Comparison of ENCODE assay signal across 21 cellular contexts in the genomic region with DNA sequence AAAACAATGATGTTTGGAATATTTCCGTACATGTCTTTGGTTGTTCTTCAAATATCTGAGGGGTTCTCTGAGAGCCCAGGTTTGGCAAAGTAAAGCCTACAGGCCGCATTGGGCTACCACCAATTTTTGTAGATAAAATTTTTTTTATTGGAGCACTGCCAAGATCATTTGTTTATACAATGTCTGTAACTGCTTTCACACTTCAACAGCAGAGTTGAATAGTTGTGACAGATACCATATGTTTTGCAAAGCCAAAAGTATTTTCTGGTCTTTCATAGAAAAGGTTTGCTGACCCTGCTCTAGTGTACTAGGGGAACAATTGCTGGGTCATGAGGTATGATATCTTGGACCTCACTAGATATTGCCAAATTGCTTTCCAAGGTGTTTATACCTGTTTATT. TPM values are rescaled to one million over a fixed set of nuclear protein-coding genes. Genes with fewer than 3 reads are reported as not detected.
DNase-seq lines count a peak whose midpoint lies in the region; ATAC-seq and TF ChIP-seq lines count a peak whose summit lies in the region.
"Had no signal": no experiment of that assay in that cellular context is flagged by ENCODE, and none has a peak within 500 bp of the region (broad histone marks: within the 10 kb centered on the region; RNA-seq: fewer than 3 reads in every experiment).

No MANE protein-coding gene starts in this region.

- no peaks in the 10 kb centered on the region for H3K9me3 Mint-ChIP-seq in effector memory CD8-positive, alpha-beta T cell
- H3K9me3 Mint-ChIP-seq in natural killer cell treated with Interleukin-12 subunit alpha and Interleukin-12 subunit beta and Interleukin-15 and Interleukin-18, amount 100 ng/mL, for 72 hours = no peaks in the 10 kb centered on the region
- H3K9me3 Mint-ChIP-seq: activated naive CD4-positive, alpha-beta T cell treated with anti-CD3 and anti-CD28 coated beads, Interleukin-2, amount 10 ng/mL, durations not matched to agents 7 days and 5 days; activated T-helper 1 cell treated with anti-CD3 and anti-CD28 coated beads, Interleukin-12 subunit alpha, Interleukin-12 subunit beta, Interleukin-2, Interleukin-4 antibody, amounts not matched to agents 30 ng/mL and 10 ng/mL and 1 ng/mL, durations not matched to agents 14 hours and 24 hours and 36 hours; naive thymus-derived CD4-positive, alpha-beta T cell; stimulated activated memory B cell treated with anti-CD40 and anti-IgM and Interleukin-4, amounts not matched to agents 10 μg/mL and 1 μg/mL and 100 μg/mL, for 72 hours had no signal

- no peak for ATAC-seq in effector memory CD8-positive, alpha-beta T cell (replicated peaks)
- no peak for ATAC-seq in GM18519 (IDR thresholded peaks at IDR 0.05; ENCODE audit: low FRiP score, unreplicated experiment)
- no peak for ATAC-seq in natural killer cell treated with Interleukin-12 subunit alpha and Interleukin-12 subunit beta and Interleukin-15 and Interleukin-18, amount 100 ng/mL, for 72 hours
- ATAC-seq: foreskin keratinocyte; naive thymus-derived CD4-positive, alpha-beta T cell; stimulated activated memory B cell treated with anti-CD40 and anti-IgM and Interleukin-4, amounts not matched to agents 10 μg/mL and 1 μg/mL and 100 μg/mL, for 72 hours had no signal

- H3K27ac Mint-ChIP-seq in effector memory CD8-positive, alpha-beta T cell = no peak overlapping the region
- H3K27ac Mint-ChIP-seq in natural killer cell treated with Interleukin-12 subunit alpha and Interleukin-12 subunit beta and Interleukin-15 and Interleukin-18, amount 100 ng/mL, for 72 hours = no peak overlapping the region
- H3K27ac Mint-ChIP-seq: activated naive CD4-positive, alpha-beta T cell treated with anti-CD3 and anti-CD28 coated beads, Interleukin-2, amount 10 ng/mL, durations not matched to agents 7 days and 5 days; activated T-helper 1 cell treated with anti-CD3 and anti-CD28 coated beads, Interleukin-12 subunit alpha, Interleukin-12 subunit beta, Interleukin-2, Interleukin-4 antibody, amounts not matched to agents 30 ng/mL and 10 ng/mL and 1 ng/mL, durations not matched to agents 14 hours and 24 hours and 36 hours; naive thymus-derived CD4-positive, alpha-beta T cell; stimulated activated memory B cell treated with anti-CD40 and anti-IgM and Interleukin-4, amounts not matched to agents 10 μg/mL and 1 μg/mL and 100 μg/mL, for 72 hours had no signal

- H3K4me1 ChIP-seq in HEK293 (ENCODE audit: control insufficient read depth, insufficient read depth, low read length) = peaks cover 8% of the 10 kb centered on the region
- H3K4me1 ChIP-seq in adipocyte (ENCODE audit: control insufficient read depth, insufficient read depth, low read length) = no peaks in the 10 kb centered on the region
- H3K4me1 ChIP-seq: BLaER1, foreskin keratinocyte had no signal

- POLR2A ChIA-PET in HEK293 (lab: Yijun Ruan, JAX) = no interaction called here

- H3K36me3 Mint-ChIP-seq in effector memory CD8-positive, alpha-beta T cell (ENCODE audit: insufficient read depth) = no peaks in the 10 kb centered on the region
- H3K36me3 Mint-ChIP-seq in natural killer cell treated with Interleukin-12 subunit alpha and Interleukin-12 subunit beta and Interleukin-15 and Interleukin-18, amount 100 ng/mL, for 72 hours = no peaks in the 10 kb centered on the region

- H3K27me3 Mint-ChIP-seq in effector memory CD8-positive, alpha-beta T cell = no peaks in the 10 kb centered on the region
- H3K27me3 Mint-ChIP-seq in natural killer cell treated with Interleukin-12 subunit alpha and Interleukin-12 subunit beta and Interleukin-15 and Interleukin-18, amount 100 ng/mL, for 72 hours = no peaks in the 10 kb centered on the region
- H3K27me3 Mint-ChIP-seq: activated naive CD4-positive, alpha-beta T cell treated with anti-CD3 and anti-CD28 coated beads, Interleukin-2, amount 10 ng/mL, durations not matched to agents 7 days and 5 days; naive thymus-derived CD4-positive, alpha-beta T cell; stimulated activated memory B cell treated with anti-CD40 and anti-IgM and Interleukin-4, amounts not matched to agents 10 μg/mL and 1 μg/mL and 100 μg/mL, for 72 hours had no signal

- TF ChIP-seq CTCF in HEK293 (tag by site-specific recombination; IDR thresholded peaks at IDR 0.05) (no peak), fibroblast of the aortic adventitia (IDR thresholded peaks at IDR 0.05; ENCODE audit: insufficient read depth, low read length) (no peak)

- H3K36me3 ChIP-seq in HEK293 (ENCODE audit: control insufficient read depth in 2 of 2, insufficient read depth in 1 of 2, low read length in 2 of 2) (peaks cover 0 to 5% of the 10 kb centered on the region in 2 experiments; a peak in 2 of 3 replicates), adipocyte (ENCODE audit: control insufficient read depth, insufficient read depth, low read length, severe bottlenecking) (no peaks in the 10 kb centered on the region)

- H3K4me3 Mint-ChIP-seq in effector memory CD8-positive, alpha-beta T cell = no peak overlapping the region
- no peak overlapping the region for H3K4me3 Mint-ChIP-seq in natural killer cell treated with Interleukin-12 subunit alpha and Interleukin-12 subunit beta and Interleukin-15 and Interleukin-18, amount 100 ng/mL, for 72 hours
- H3K4me3 Mint-ChIP-seq: activated naive CD4-positive, alpha-beta T cell treated with anti-CD3 and anti-CD28 coated beads, Interleukin-2, amount 10 ng/mL, durations not matched to agents 7 days and 5 days; activated T-helper 1 cell treated with anti-CD3 and anti-CD28 coated beads, Interleukin-12 subunit alpha, Interleukin-12 subunit beta, Interleukin-2, Interleukin-4 antibody, amounts not matched to agents 30 ng/mL and 10 ng/mL and 1 ng/mL, durations not matched to agents 14 hours and 24 hours and 36 hours; naive thymus-derived CD4-positive, alpha-beta T cell; stimulated activated memory B cell treated with anti-CD40 and anti-IgM and Interleukin-4, amounts not matched to agents 10 μg/mL and 1 μg/mL and 100 μg/mL, for 72 hours had no signal

- H3K27ac ChIP-seq in HEK293 (ENCODE audit: extremely low read depth, low read depth, low read length) = peak overlapping the region; percentile 1; the same call in 1 of the 2 replicates
- H3K27ac ChIP-seq: BLaER1, foreskin keratinocyte, heart right ventricle, WERI-Rb-1 had no signal

- H3K4me3 ChIP-seq in HEK293 (ENCODE audit: low read depth, low read length) = no peak overlapping the region
- H3K4me3 ChIP-seq in adipocyte (ENCODE audit: low read length) = no peak overlapping the region
- H3K4me3 ChIP-seq in fibroblast of the aortic adventitia (ENCODE audit: low read depth, low read length) = no peak overlapping the region
- H3K4me3 ChIP-seq: BLaER1, heart right ventricle had no signal

- no peaks in the 10 kb centered on the region for H3K27me3 ChIP-seq in adipocyte (replicated peaks; ENCODE audit: control insufficient read depth, insufficient read depth, low read length)
- H3K27me3 ChIP-seq: BLaER1, foreskin keratinocyte, heart right ventricle had no signal

- peak; percentile 17 for DNase-seq in NCI-H2196 (lab: John Stamatoyannopoulos, UW; ENCODE audit: unreplicated experiment)
- no peak for DNase-seq in NCI-H2196 treated with DMSO at 0.1 percent for 48 hours (lab: John Stamatoyannopoulos, UW; ENCODE audit: unreplicated experiment)
- peak; percentile 51 for DNase-seq in adipocyte (ENCODE audit: low read depth)
- peak; percentile 36 for DNase-seq in fibroblast of the aortic adventitia (ENCODE audit: low read depth)
- DNase-seq in effector memory CD8-positive, alpha-beta T cell = no peak
- DNase-seq in natural killer cell treated with Interleukin-12 subunit alpha and Interleukin-12 subunit beta and Interleukin-15 and Interleukin-18, amount 100 ng/mL, for 72 hours (ENCODE audit: low spot score) = no peak
- DNase-seq: activated CD4-positive, alpha-beta T cell treated with anti-CD3 and anti-CD28 coated beads, Interleukin-2, amount 50 U/mL, for 1 hour; activated naive CD4-positive, alpha-beta T cell treated with anti-CD3 and anti-CD28 coated beads, Interleukin-2, amount 10 ng/mL, durations not matched to agents 7 days and 5 days; amygdala; foreskin keratinocyte; heart right ventricle; left cardiac atrium; naive thymus-derived CD4-positive, alpha-beta T cell; NCI-H774; stimulated activated CD4-positive, alpha-beta T cell treated with anti-CD3 and anti-CD28 coated beads, Interleukin-4, amount 100 ng/mL, for 1 hour; WERI-Rb-1 had no signal

- CTCF ChIA-PET in HEK293 (lab: Yijun Ruan, JAX) = interaction anchor here (1.0 kb wide), 1 partner anchor 31 kb away, joined by 3 read pairs; no protein-coding TSS in a partner anchor

- H3K9ac ChIP-seq in adipocyte (ENCODE audit: low read length) = no peak overlapping the region
- H3K9ac ChIP-seq: BLaER1 had no signal

- H3K9me3 ChIP-seq in HEK293 (ENCODE audit: control insufficient read depth, insufficient read depth, low read depth, low read length) (no peaks in the 10 kb centered on the region), adipocyte (ENCODE audit: control insufficient read depth, low read length) (no peaks in the 10 kb centered on the region)
- H3K9me3 ChIP-seq: heart right ventricle had no signal

- H3K4me1 Mint-ChIP-seq in effector memory CD8-positive, alpha-beta T cell (ENCODE audit: low read depth in 2 of 2) = peaks cover 20 to 40% of the 10 kb centered on the region in 2 donors
- peaks cover 11 to 19% of the 10 kb centered on the region in 2 donors for H3K4me1 Mint-ChIP-seq in natural killer cell treated with Interleukin-12 subunit alpha and Interleukin-12 subunit beta and Interleukin-15 and Interleukin-18, amount 100 ng/mL, for 72 hours (ENCODE audit: low read depth in 2 of 2)

TF ChIP-seq in HEK293, 187 proteins besides CTCF, POLR2A, EP300 and RAD21 (continues in another document):
- TF ChIP-seq HOXD13 (CRISPR knock-in tag; IDR thresholded peaks at IDR 0.05; ENCODE audit: borderline replicate concordance) = no peak

RNA-seq across cellular contexts. Expression of a gene that starts 10.5 kb away (rescaled TPM):
- total RNA-seq in fibroblast of the aortic adventitia (ENCODE audit: low replicate concordance) = 8.7 and 24.6 TPM in 2 replicates
- 10 to 100 TPM; 16.3 to 18.3 TPM for total RNA-seq in natural killer cell treated with Interleukin-12 subunit alpha and Interleukin-12 subunit beta and Interleukin-15 and Interleukin-18, amount 100 ng/mL, for 72 hours

Comparison
In these comparisons a context has a peak if more than half of its experiments do, and no peak if none do; other contexts are left out.
1. DNase-seq: peak in NCI-H2196 (single experiment), adipocyte (single experiment) and fibroblast of the aortic adventitia (single experiment); none in NCI-H2196 treated with DMSO at 0.1 percent for 48 hours (single experiment), effector memory CD8-positive, alpha-beta T cell (0 of 3) and natural killer cell treated with Interleukin-12 subunit alpha and Interleukin-12 subunit beta and Interleukin-15 and Interleukin-18, amount 100 ng/mL, for 72 hours (single experiment).